Comparison of ENCODE assay signal across 1 cellular context in genomic region chr11:73330569-73331093, GRCh38.
TF ChIP-seq lines count a peak whose summit lies in the region.

No MANE protein-coding gene starts in this region.

TF ChIP-seq in HepG2, 621 proteins besides CTCF, POLR2A, EP300 and RAD21 (continues in another document):
- TF ChIP-seq RARG (CRISPR knock-in tag; IDR thresholded peaks at IDR 0.05; ENCODE audit: low read depth) (no peak), EZH2 (conservative IDR thresholded peaks at IDR 0.05; ENCODE audit: low read depth, low read length) (no peak), ATAD3A (CRISPR knock-in tag; IDR thresholded peaks at IDR 0.05) (no peak), SRSF1 (optimal IDR thresholded peaks at IDR 0.05; ENCODE audit: low read depth, low read length) (no peak), NR2F6 (IDR thresholded peaks at IDR 0.05) (no peak), NR2F6 (CRISPR knock-in tag; IDR thresholded peaks at IDR 0.05) (no peak), KDM5A (IDR thresholded peaks at IDR 0.05; ENCODE audit: borderline replicate concordance, low read length) (0 out of 2 replicates have a peak, but pooled peaks have one; percentile 17), SRY (CRISPR knock-in tag; IDR thresholded peaks at IDR 0.05) (no peak), ZFP91 (CRISPR knock-in tag; IDR thresholded peaks at IDR 0.05; ENCODE audit: borderline replicate concordance) (peak; percentile 50; the same call in 1 of the 2 replicates), XRCC5 (optimal IDR thresholded peaks at IDR 0.05; ENCODE audit: low read length) (peak; percentile 22), FOXP1 (IDR thresholded peaks at IDR 0.05) (no peak), FOXP1 (CRISPR knock-in tag; IDR thresholded peaks at IDR 0.05) (no peak), MAX (IDR thresholded peaks at IDR 0.05) (peak; percentile 13; the same call in 1 of the 2 replicates), HDAC1 (CRISPR knock-in tag; IDR thresholded peaks at IDR 0.05) (peak; percentile 6; the same call in 1 of the 2 replicates), ZNF12 (CRISPR knock-in tag; IDR thresholded peaks at IDR 0.05) (no peak), MTA1 (CRISPR knock-in tag; IDR thresholded peaks at IDR 0.05; ENCODE audit: borderline replicate concordance) (0 out of 2 replicates have a peak, but pooled peaks have one; percentile 9), FOXO1 (CRISPR knock-in tag; IDR thresholded peaks at IDR 0.05) (no peak), SOX13 (IDR thresholded peaks at IDR 0.05) (no peak), SOX13 (CRISPR knock-in tag; conservative IDR thresholded peaks at IDR 0.05 in 1 of 2, IDR thresholded peaks at IDR 0.05 in 1 of 2) (no peak), ZBTB33 (CRISPR knock-in tag; IDR thresholded peaks at IDR 0.05) (peak; percentile 82), HCFC1 (IDR thresholded peaks at IDR 0.05; ENCODE audit: low read depth, low read length) (no peak), BCL6 (CRISPR knock-in tag; IDR thresholded peaks at IDR 0.05) (no peak), SOX5 (CRISPR knock-in tag; IDR thresholded peaks at IDR 0.05; ENCODE audit: borderline replicate concordance) (no peak), SMC3 (IDR thresholded peaks at IDR 0.05; ENCODE audit: low read length) (peak; percentile 33), ZSCAN21 (CRISPR knock-in tag; IDR thresholded peaks at IDR 0.05; ENCODE audit: borderline replicate concordance) (no peak), ZFP36 (IDR thresholded peaks at IDR 0.05; ENCODE audit: borderline replicate concordance, low read depth, low read length, partially characterized antibody) (peak; percentile 88), NFKB2 (CRISPR knock-in tag; IDR thresholded peaks at IDR 0.05; ENCODE audit: borderline replicate concordance) (no peak), BATF2 (CRISPR knock-in tag; IDR thresholded peaks at IDR 0.05) (no peak), KDM1A (CRISPR knock-in tag; IDR thresholded peaks at IDR 0.05) (peak; percentile 76; the same call in 1 of the 2 replicates), ZNF34 (CRISPR knock-in tag; IDR thresholded peaks at IDR 0.05; ENCODE audit: borderline replicate concordance) (no peak), MAZ (IDR thresholded peaks at IDR 0.05; ENCODE audit: borderline replicate concordance, low read depth, low read length) (0 out of 2 replicates have a peak, but pooled peaks have one; percentile 22), MAZ (CRISPR knock-in tag; IDR thresholded peaks at IDR 0.05; ENCODE audit: low read depth) (no peak), ZNF496 (CRISPR knock-in tag; IDR thresholded peaks at IDR 0.05; ENCODE audit: insufficient replicate concordance) (no peak), ZMAT3 (CRISPR knock-in tag; conservative IDR thresholded peaks at IDR 0.05) (0 out of 2 replicates have a peak, but pooled peaks have one; percentile 55), ZBTB40 (IDR thresholded peaks at IDR 0.05) (no peak), ZBTB40 (CRISPR knock-in tag; IDR thresholded peaks at IDR 0.05) (peak; percentile 42; the same call in 1 of the 2 replicates), MAF1 (CRISPR knock-in tag; IDR thresholded peaks at IDR 0.05; ENCODE audit: borderline replicate concordance) (no peak), THAP7 (CRISPR knock-in tag; IDR thresholded peaks at IDR 0.05) (peak; percentile 81; the same call in 1 of the 2 replicates), JUNB (CRISPR knock-in tag; IDR thresholded peaks at IDR 0.05; ENCODE audit: borderline replicate concordance) (no peak), ZNF883 (CRISPR knock-in tag; IDR thresholded peaks at IDR 0.05; ENCODE audit: not compliant biosample characterization) (peak; percentile 17), GABPB1 (CRISPR knock-in tag; IDR thresholded peaks at IDR 0.05) (0 out of 2 replicates have a peak, but pooled peaks have one; percentile 5), MLX (CRISPR knock-in tag; IDR thresholded peaks at IDR 0.05) (no peak), ZNF598 (CRISPR knock-in tag; IDR thresholded peaks at IDR 0.05; ENCODE audit: borderline replicate concordance) (0 out of 2 replicates have a peak, but pooled peaks have one; percentile 52), ZNF687 (CRISPR knock-in tag; IDR thresholded peaks at IDR 0.05) (peak; percentile 73), ZNF83 (CRISPR knock-in tag; IDR thresholded peaks at IDR 0.05; ENCODE audit: borderline replicate concordance) (no peak), PCBP2 (optimal IDR thresholded peaks at IDR 0.05; ENCODE audit: low read depth, low read length, poor library complexity, severe bottlenecking) (no peak), ZNF768 (CRISPR knock-in tag; IDR thresholded peaks at IDR 0.05) (peak; percentile 100), RCOR2 (CRISPR knock-in tag; IDR thresholded peaks at IDR 0.05) (peak; percentile 76; the same call in 1 of the 2 replicates), ZMYM3 (CRISPR knock-in tag; IDR thresholded peaks at IDR 0.05) (peak; percentile 97), EED (CRISPR knock-in tag; IDR thresholded peaks at IDR 0.05) (peak; percentile 77; the same call in 1 of the 2 replicates)
